ENCODE assay signal across 1 cellular context in the genomic region with DNA sequence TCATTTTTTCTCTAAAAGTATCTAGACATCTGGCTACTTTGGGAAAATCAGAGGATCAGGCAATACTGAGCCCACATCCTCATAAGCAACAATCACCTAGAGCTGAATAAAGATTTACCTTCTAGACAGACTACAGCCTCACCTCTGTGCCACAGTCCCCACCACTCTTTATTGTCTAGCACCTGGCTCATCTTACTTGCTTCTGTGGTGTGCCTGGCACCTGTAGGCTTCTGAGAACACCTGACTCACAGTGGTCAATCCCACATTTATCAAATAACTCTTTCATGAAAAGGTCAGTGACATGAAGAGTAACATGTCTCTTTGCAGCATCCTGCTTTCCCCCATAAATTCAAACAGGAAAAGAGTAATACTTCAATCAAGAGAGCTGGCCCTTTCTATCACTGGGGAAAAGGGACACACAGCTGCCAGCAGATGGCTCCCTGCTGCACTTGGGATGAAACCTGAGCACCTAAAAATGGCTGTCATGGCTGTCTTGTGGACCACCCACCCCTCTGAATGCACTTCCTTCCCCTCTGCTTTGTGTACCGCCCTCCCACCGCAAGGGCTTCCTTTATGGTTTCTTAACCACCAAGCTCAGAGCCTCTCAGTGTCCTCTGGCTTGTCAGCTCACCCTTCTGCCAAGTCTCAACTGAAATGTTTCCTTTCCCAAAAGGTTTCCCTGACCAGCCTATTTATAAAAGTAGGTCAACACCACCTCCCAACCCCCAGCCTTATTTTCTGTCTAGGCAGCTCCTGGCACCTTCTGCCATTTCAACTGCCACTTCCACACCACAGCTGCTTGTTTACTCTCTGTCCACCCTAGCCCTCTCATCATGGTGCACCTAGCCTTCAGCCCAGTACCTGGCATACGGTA.
TF ChIP-seq lines count a peak whose summit lies in the region.

No MANE protein-coding gene starts in this region.

TF ChIP-seq in H1, 55 proteins besides CTCF, POLR2A, EP300 and RAD21:
- TF ChIP-seq SIX5 (IDR thresholded peaks at IDR 0.05; ENCODE audit: low read depth, low read length): peak; percentile 25; the same call in 1 of the 2 replicates
- TF ChIP-seq KDM1A (IDR thresholded peaks at IDR 0.05; ENCODE audit: borderline replicate concordance, low read length): no peak
- 0 out of 4 replicates have a peak, but pooled peaks of 1 of the 2 experiments have one; percentile 36 for TF ChIP-seq SIN3A (conservative IDR thresholded peaks at IDR 0.05 in 1 of 2, IDR thresholded peaks at IDR 0.05 in 1 of 2; ENCODE audit: low read depth in 1 of 2, low read length in 2 of 2)
- TF ChIP-seq NRF1 (IDR thresholded peaks at IDR 0.05; ENCODE audit: low read depth, low read length): no peak
- TF ChIP-seq BCL11A (IDR thresholded peaks at IDR 0.05; ENCODE audit: low read depth in 2 of 2, low read length in 2 of 2): no peak
- TF ChIP-seq RNF2 (IDR thresholded peaks at IDR 0.05; ENCODE audit: borderline replicate concordance, low read depth, low read length, missing control alignments, poor library complexity, severe bottlenecking): no peak
- peak; percentile 95 for TF ChIP-seq YY1 (IDR thresholded peaks at IDR 0.05; ENCODE audit: low read depth, low read length)
- no peak for TF ChIP-seq POLR2AphosphoS5 (IDR thresholded peaks at IDR 0.05; ENCODE audit: low read depth, low read length)
- TF ChIP-seq CHD2 (IDR thresholded peaks at IDR 0.05; ENCODE audit: low read length): no peak
- TF ChIP-seq ASH2L (IDR thresholded peaks at IDR 0.05; ENCODE audit: low read length): peak; percentile 35
TF ChIP-seq in H1: peak in this region for 4.
